8 cellular contexts compared by ENCODE assay signal in genomic region chr19:40365613-40366401, GRCh38. TPM values are rescaled to one million over a fixed set of nuclear protein-coding genes. Genes with fewer than 3 reads are reported as not detected.
DNase-seq lines count a peak whose midpoint lies in the region; ATAC-seq and TF ChIP-seq lines count a peak whose summit lies in the region.

No MANE protein-coding gene starts in this region.

- ATAC-seq in activated T-cell treated with anti-CD3 and anti-CD28 coated beads, Interleukin-2, amount 50 U/mL, for 4 hours: peak; percentile 80 to 87
- ATAC-seq in HG03196 (IDR thresholded peaks at IDR 0.05; ENCODE audit: unreplicated experiment) (no peak), GM18870 (IDR thresholded peaks at IDR 0.05; ENCODE audit: unreplicated experiment) (no peak)

- H3K36me3 ChIP-seq in DOHH2 (ENCODE audit: control insufficient read depth, low read length): no peaks in the 10 kb centered on the region

- H3K9me2 ChIP-seq in DOHH2 (replicated peaks; ENCODE audit: control insufficient read depth, low read length): no peaks in the 10 kb centered on the region

- no peaks in the 10 kb centered on the region for H4K20me1 ChIP-seq in DOHH2 (ENCODE audit: control insufficient read depth, insufficient read depth, low read depth, low read length)

- H3K9me3 ChIP-seq in DOHH2 (ENCODE audit: control insufficient read depth, insufficient read depth, low read length): no peaks in the 10 kb centered on the region

- peaks cover 8% of the 10 kb centered on the region for H3K36me3 Mint-ChIP-seq in activated T-cell treated with anti-CD3 and anti-CD28 coated beads, Interleukin-2, amount 50 U/mL, for 4 hours (ENCODE audit: insufficient read depth)
- peaks cover 17% of the 10 kb centered on the region for H3K36me3 Mint-ChIP-seq in nephron (ENCODE audit: low read depth)

- H3K4me2 ChIP-seq in DOHH2 (ENCODE audit: low read length): peak overlapping the region; percentile 74

- H3K4me3 ChIP-seq in DOHH2 (ENCODE audit: low read length) (peak overlapping the region; percentile 71), fibroblast of pulmonary artery (replicated peaks; ENCODE audit: low read depth, low read length) (peak overlapping the region; percentile 63)

- H3K27ac Mint-ChIP-seq in nephron: peak overlapping the region; percentile 81 to 93 (median 87)

- H3K79me2 ChIP-seq in DOHH2 (ENCODE audit: control insufficient read depth, low read length): no peaks in the 10 kb centered on the region

- H3K9me3 Mint-ChIP-seq in activated T-cell treated with anti-CD3 and anti-CD28 coated beads, Interleukin-2, amount 50 U/mL, for 4 hours: no peaks in the 10 kb centered on the region
- no peaks in the 10 kb centered on the region for H3K9me3 Mint-ChIP-seq in nephron

- DNase-seq in NCI-H1417 treated with DMSO at 0.1 percent for 48 hours (lab: John Stamatoyannopoulos, UW): peak; percentile 19
- peak; percentile 22 for DNase-seq in activated T-cell treated with anti-CD3 and anti-CD28 coated beads, Interleukin-2, amount 50 U/mL, for 4 hours
- DNase-seq in fibroblast of pulmonary artery (ENCODE audit: low read depth): peak; percentile 77
- DNase-seq in stromal cell of bone marrow (ENCODE audit: low read depth): peak; percentile 28

- H3K4me1 ChIP-seq in DOHH2 (ENCODE audit: control insufficient read depth, low read length): peaks cover 18% of the 10 kb centered on the region

- H3K27me3 Mint-ChIP-seq in activated T-cell treated with anti-CD3 and anti-CD28 coated beads, Interleukin-2, amount 50 U/mL, for 4 hours (ENCODE audit: low read depth): no peaks in the 10 kb centered on the region
- H3K27me3 Mint-ChIP-seq in nephron (ENCODE audit: low read depth): no peaks in the 10 kb centered on the region

- no peaks in the 10 kb centered on the region for H3K27me3 ChIP-seq in DOHH2 (ENCODE audit: control insufficient read depth, low read length)

- peaks cover 13% of the 10 kb centered on the region for H3K4me1 Mint-ChIP-seq in activated T-cell treated with anti-CD3 and anti-CD28 coated beads, Interleukin-2, amount 50 U/mL, for 4 hours (ENCODE audit: low read depth)
- peaks cover 41% of the 10 kb centered on the region for H3K4me1 Mint-ChIP-seq in nephron

- TF ChIP-seq CTCF in DOHH2 (IDR thresholded peaks at IDR 0.05; ENCODE audit: low read depth, low read length, poor library complexity, severe bottlenecking) (no peak), fibroblast of pulmonary artery (IDR thresholded peaks at IDR 0.05; ENCODE audit: low read length, missing control alignments) (no peak), nephron (IDR thresholded peaks at IDR 0.05; ENCODE audit: unreplicated experiment in 3 of 3) (no peak)

- H3K27ac ChIP-seq in DOHH2 (ENCODE audit: low read depth, low read length): no peak overlapping the region

- H3K4me3 Mint-ChIP-seq in activated T-cell treated with anti-CD3 and anti-CD28 coated beads, Interleukin-2, amount 50 U/mL, for 4 hours: peak overlapping the region; percentile 17
- H3K4me3 Mint-ChIP-seq in nephron: peak overlapping the region; percentile 83 to 89 (median 88)

- H3F3A ChIP-seq in DOHH2 (ENCODE audit: control insufficient read depth, insufficient read depth): no peaks in the 10 kb centered on the region

RNA-seq across cellular contexts. Expression of gene PLD3, which starts 17.3 kb away (rescaled TPM):
- 10 to 100 TPM; 28.6 to 38.6 (median 33.4) TPM for total RNA-seq in activated T-cell treated with anti-CD3 and anti-CD28 coated beads, Interleukin-2, amount 50 U/mL, for 4 hours

RNA-seq across cellular contexts. Expression of gene C19orf47, which starts 17.6 kb away (rescaled TPM):
- total RNA-seq in activated T-cell treated with anti-CD3 and anti-CD28 coated beads, Interleukin-2, amount 50 U/mL, for 4 hours: 10 to 100 TPM; 27.2 to 31.5 (median 31.3) TPM

RNA-seq across cellular contexts. Expression of gene HIPK4, which starts 24.2 kb away (rescaled TPM):
- total RNA-seq in activated T-cell treated with anti-CD3 and anti-CD28 coated beads, Interleukin-2, amount 50 U/mL, for 4 hours: under 1 TPM in 1 of 3 donors, not detected in 2; 0.08 TPM

RNA-seq across cellular contexts. Expression of gene PRX, which starts 47.4 kb away (rescaled TPM):
- total RNA-seq in activated T-cell treated with anti-CD3 and anti-CD28 coated beads, Interleukin-2, amount 50 U/mL, for 4 hours: under 1 TPM; 0.71 to 0.82 (median 0.79) TPM

RNA-seq across cellular contexts. Expression of gene SERTAD1, which starts 60.0 kb away (rescaled TPM):
- 10 to 100 TPM; 24.2 to 33.9 (median 33.7) TPM for total RNA-seq in activated T-cell treated with anti-CD3 and anti-CD28 coated beads, Interleukin-2, amount 50 U/mL, for 4 hours

Comparison
In these comparisons a context has a peak if more than half of its experiments do, and no peak if none do; other contexts are left out.
1. DNase-seq: peak in every context shown above with its lines; median percentile 77 in fibroblast of pulmonary artery; 28 in stromal cell of bone marrow; 22 in activated T-cell treated with anti-CD3 and anti-CD28 coated beads, Interleukin-2, amount 50 U/mL, for 4 hours; 19 in NCI-H1417 treated with DMSO at 0.1 percent for 48 hours.
2. ATAC-seq: peak in activated T-cell treated with anti-CD3 and anti-CD28 coated beads, Interleukin-2, amount 50 U/mL, for 4 hours (2 of 2); none in HG03196 (single experiment) and GM18870 (single experiment).